In the genomic region with DNA sequence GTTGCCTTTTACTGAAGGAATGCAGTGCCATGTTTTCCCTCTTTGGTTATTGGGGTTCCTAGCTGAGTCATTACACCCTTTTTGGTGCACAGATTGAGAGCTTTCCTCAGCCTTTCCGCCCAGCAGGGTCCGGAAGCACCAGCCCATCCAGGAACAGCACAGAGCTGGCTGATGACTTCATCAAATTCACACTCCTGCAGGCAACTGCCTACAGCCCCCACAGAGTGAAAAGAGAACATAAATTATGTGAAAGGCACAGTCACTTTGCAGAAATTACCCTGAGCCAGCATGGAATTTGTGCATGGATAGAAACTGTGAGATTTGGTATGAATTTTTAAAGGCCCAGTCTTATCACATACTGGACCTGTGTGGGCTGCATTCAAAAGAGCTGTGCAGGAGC, we compare ENCODE assay signal across 19 cellular contexts.
"Had no signal": no experiment of that assay in that cellular context is flagged by ENCODE, and none has a peak within 500 bp of the region (broad histone marks: within the 10 kb centered on the region; RNA-seq: fewer than 3 reads in every experiment).

No MANE protein-coding gene starts in this region.

- H3K27me3 Mint-ChIP-seq: activated B cell treated with CpG ODN at 0.5 μM for 24 hours; activated CD4-positive, alpha-beta memory T cell treated with anti-CD3 and anti-CD28 coated beads for 36 hours; activated naive CD8-positive, alpha-beta T cell treated with anti-CD3 and anti-CD28 coated beads, Interleukin-2, amount 10 ng/mL, durations not matched to agents 7 days and 5 days had no signal

- H3K9me3 Mint-ChIP-seq: T-helper 2 cell treated with Interferon-gamma antibody and Interleukin-4, amounts not matched to agents 5 μg/mL and 100 μg/mL, for 36 hours had no signal

- DNase-seq: activated B cell treated with CpG ODN at 0.5 μM for 24 hours; activated CD4-positive, alpha-beta memory T cell treated with anti-CD3 and anti-CD28 coated beads for 36 hours; activated CD4-positive, alpha-beta T cell treated with anti-CD3 and anti-CD28 coated beads for 4 hours; activated naive CD4-positive, alpha-beta T cell treated with Interleukin-2 at 50 U/mL for 16 hours; activated naive CD8-positive, alpha-beta T cell treated with anti-CD3 and anti-CD28 coated beads, Interleukin-2, amount 10 ng/mL, durations not matched to agents 7 days and 5 days; activated T-cell treated with anti-CD3 and anti-CD28 coated beads for 4 hours; body of pancreas; foreskin melanocyte; heart right ventricle; stimulated activated CD4-positive, alpha-beta T cell treated with anti-CD3 and anti-CD28 coated beads, Interleukin-12 subunit alpha, Interleukin-12 subunit beta, amount 100 ng/mL, for 4 hours; stimulated activated CD4-positive, alpha-beta T cell treated with anti-CD3 and anti-CD28 coated beads, Interleukin-1b, Interleukin-23, amount 100 ng/mL, for 48 hours; stimulated activated naive CD8-positive, alpha-beta T cell treated with anti-CD3 and anti-CD28 coated beads, Interleukin-15, Interleukin-2, amounts not matched to agents 100 U/mL and 50 U/mL, for 24 hours; substantia nigra; uterus had no signal

- H3K36me3 Mint-ChIP-seq: activated CD4-positive, alpha-beta memory T cell treated with anti-CD3 and anti-CD28 coated beads for 36 hours; activated naive CD8-positive, alpha-beta T cell treated with anti-CD3 and anti-CD28 coated beads, Interleukin-2, amount 10 ng/mL, durations not matched to agents 7 days and 5 days had no signal

- ATAC-seq: body of pancreas; heart right ventricle; stimulated activated naive CD8-positive, alpha-beta T cell treated with anti-CD3 and anti-CD28 coated beads, Interleukin-15, Interleukin-2, amounts not matched to agents 100 U/mL and 50 U/mL, for 24 hours had no signal

- H3K9me3 ChIP-seq: body of pancreas, tibial nerve, uterus had no signal

- H3K4me1 ChIP-seq: body of pancreas, heart right ventricle, tibial nerve, uterus had no signal

- H3K4me3 ChIP-seq: body of pancreas, dorsolateral prefrontal cortex, heart right ventricle, tibial nerve, uterus had no signal

- H3K27me3 ChIP-seq: body of pancreas, dorsolateral prefrontal cortex, tibial nerve, uterus had no signal

- H3K36me3 ChIP-seq: heart right ventricle, tibial nerve, uterus had no signal

- H3K27ac ChIP-seq: body of pancreas, dorsolateral prefrontal cortex, epithelial cell of prostate, heart right ventricle, tibial nerve, uterus had no signal

- H3K27ac Mint-ChIP-seq: activated B cell treated with CpG ODN at 0.5 μM for 24 hours; activated CD4-positive, alpha-beta memory T cell treated with anti-CD3 and anti-CD28 coated beads for 36 hours; activated naive CD8-positive, alpha-beta T cell treated with anti-CD3 and anti-CD28 coated beads, Interleukin-2, amount 10 ng/mL, durations not matched to agents 7 days and 5 days; T-helper 2 cell treated with Interferon-gamma antibody and Interleukin-4, amounts not matched to agents 5 μg/mL and 100 μg/mL, for 36 hours had no signal

- H3K4me3 Mint-ChIP-seq: activated B cell treated with CpG ODN at 0.5 μM for 24 hours; activated CD4-positive, alpha-beta memory T cell treated with anti-CD3 and anti-CD28 coated beads for 36 hours; activated naive CD8-positive, alpha-beta T cell treated with anti-CD3 and anti-CD28 coated beads, Interleukin-2, amount 10 ng/mL, durations not matched to agents 7 days and 5 days; nephron; T-helper 2 cell treated with Interferon-gamma antibody and Interleukin-4, amounts not matched to agents 5 μg/mL and 100 μg/mL, for 36 hours had no signal

- H3K4me1 Mint-ChIP-seq: activated B cell treated with CpG ODN at 0.5 μM for 24 hours; activated naive CD8-positive, alpha-beta T cell treated with anti-CD3 and anti-CD28 coated beads, Interleukin-2, amount 10 ng/mL, durations not matched to agents 7 days and 5 days; nephron had no signal
